In genomic region chr19:41859618-41860418, GRCh38 we compare ENCODE assay signal across 8 cellular contexts. TPM values are rescaled to one million over a fixed set of nuclear protein-coding genes. Genes with fewer than 3 reads are reported as not detected.
DNase-seq lines count a peak whose midpoint lies in the region; ATAC-seq and TF ChIP-seq lines count a peak whose summit lies in the region.

RPS19 (plus strand) TSS chr19:41860255; CDS start chr19:41860775, 520 bp downstream.

- H3K9me3 Mint-ChIP-seq in CD4-positive, alpha-beta T cell, result no peaks in the 10 kb centered on the region
- no peaks in the 10 kb centered on the region for H3K9me3 Mint-ChIP-seq in dendritic cell treated with granulocyte-macrophage colony-stimulating factor and Interleukin-4, amounts not matched to agents 40 ng/mL and 50 ng/mL, for 4 days

- ATAC-seq in CD4-positive, alpha-beta T cell (ENCODE audit: poor library complexity), result peak; percentile 85
- peak; percentile 79 for ATAC-seq in GM19397 (IDR thresholded peaks at IDR 0.05; ENCODE audit: unreplicated experiment)
- peak; percentile 74 for ATAC-seq in HG03571 (IDR thresholded peaks at IDR 0.05; ENCODE audit: unreplicated experiment)
- peak; percentile 93 for ATAC-seq in left lung

- TF ChIP-seq CTCF in CD4-positive, alpha-beta T cell (IDR thresholded peaks at IDR 0.05), result peak; percentile 84
- peak; percentile 43 to 77 for TF ChIP-seq CTCF in left lung (IDR thresholded peaks at IDR 0.05)

- H3K36me3 ChIP-seq in left lung, result peaks cover 4 to 41% of the 10 kb centered on the region in 2 donors

- H3K4me3 Mint-ChIP-seq in CD4-positive, alpha-beta T cell, result peak within 1 kb of the TSS; percentile 87
- H3K4me3 Mint-ChIP-seq in dendritic cell treated with granulocyte-macrophage colony-stimulating factor and Interleukin-4, amounts not matched to agents 40 ng/mL and 50 ng/mL, for 4 days, result peak within 1 kb of the TSS; percentile 96

- peak within 1 kb of the TSS; percentile 89 for H3K27ac ChIP-seq in CD4-positive, alpha-beta T cell (ENCODE audit: low read depth, low read length)
- H3K27ac ChIP-seq in left lung, result peak within 1 kb of the TSS; percentile 96 to 97

- DNase-seq in CD4-positive, alpha-beta T cell, result peak; percentile 95 to 99 (median 98)
- peak; percentile 97 for DNase-seq in NCI-H774 (lab: John Stamatoyannopoulos, UW)
- DNase-seq in activated CD4-positive, alpha-beta T cell treated with anti-CD3 and anti-CD28 coated beads, Interleukin-2, amount 50 U/mL, for 4 hours, result peak; percentile 98
- DNase-seq in left lung, result peak; percentile 98
- peak; percentile 98 for DNase-seq in stimulated activated CD4-positive, alpha-beta T cell treated with anti-CD3 and anti-CD28 coated beads, Interleukin-2, amount 100 ng/mL, for 48 hours

- CTCF ChIA-PET in CD4-positive, alpha-beta T cell (lab: Charles Lee), result interaction anchor here (0.7 to 3.2 kb wide), 21 partner anchors 8 to 560 kb away, joined by 3 to 59 read pairs (median 5); partner anchors contain the start of genes ARHGEF1 and RABAC1

- intact Hi-C loops in CD4-positive, alpha-beta T cell (cut with DNase I, micrococcal nuclease), result loop anchor here (1.0 to 5.0 kb wide), 10 partner anchors 13 to 467 kb away; partner anchors contain the start of genes MEGF8 (in 1 of the 2), RABAC1 (in 1 of the 2) and ZNF574 (in 1 of the 2)
- intact Hi-C loops in dendritic cell treated with granulocyte-macrophage colony-stimulating factor and Interleukin-4, amounts not matched to agents 40 ng/mL and 50 ng/mL, for 4 days (cut with micrococcal nuclease), result loop anchor here (5.0 kb wide), 1 partner anchor 97 kb away; the partner anchor contains the start of gene RABAC1
- intact Hi-C loops in left lung (cut with DNase I), result loop anchor here in 1 of 2 donors (10.0 kb wide), 1 partner anchor 75 kb away; no protein-coding TSS in a partner anchor

- peaks cover 48% of the 10 kb centered on the region for H3K4me1 Mint-ChIP-seq in CD4-positive, alpha-beta T cell (ENCODE audit: low read depth)
- H3K4me1 Mint-ChIP-seq in dendritic cell treated with granulocyte-macrophage colony-stimulating factor and Interleukin-4, amounts not matched to agents 40 ng/mL and 50 ng/mL, for 4 days (ENCODE audit: low read depth), result peaks cover 47% of the 10 kb centered on the region

- peak within 1 kb of the TSS; percentile 90 to 96 for H3K4me3 ChIP-seq in left lung

- no peaks in the 10 kb centered on the region for H3K27me3 ChIP-seq in CD4-positive, alpha-beta T cell (ENCODE audit: control insufficient read depth, insufficient read depth, low read length)
- H3K27me3 ChIP-seq in left lung, result no peaks in the 10 kb centered on the region

- H3K27ac Mint-ChIP-seq in CD4-positive, alpha-beta T cell, result peak within 1 kb of the TSS; percentile 86
- H3K27ac Mint-ChIP-seq in dendritic cell treated with granulocyte-macrophage colony-stimulating factor and Interleukin-4, amounts not matched to agents 40 ng/mL and 50 ng/mL, for 4 days, result peak within 1 kb of the TSS; percentile 94

- POLR2A ChIA-PET in CD4-positive, alpha-beta T cell (lab: Charles Lee), result interaction anchor here (0.6 to 3.2 kb wide), 30 partner anchors 12 to 597 kb away, joined by 3 to 184 read pairs (median 4); partner anchors contain the start of genes ARHGEF1, DMAC2, ERFL and HNRNPUL1

- peaks cover 50% of the 10 kb centered on the region for H3K36me3 Mint-ChIP-seq in CD4-positive, alpha-beta T cell (ENCODE audit: low read depth)
- H3K36me3 Mint-ChIP-seq in dendritic cell treated with granulocyte-macrophage colony-stimulating factor and Interleukin-4, amounts not matched to agents 40 ng/mL and 50 ng/mL, for 4 days (ENCODE audit: low read depth), result peaks cover 50% of the 10 kb centered on the region

- no peaks in the 10 kb centered on the region for H3K9me3 ChIP-seq in CD4-positive, alpha-beta T cell (ENCODE audit: control insufficient read depth, low read length)
- H3K9me3 ChIP-seq in left lung, result no peaks in the 10 kb centered on the region

- peaks cover 19 to 49% of the 10 kb centered on the region in 2 donors for H3K4me1 ChIP-seq in left lung

- H3K27me3 Mint-ChIP-seq in CD4-positive, alpha-beta T cell, result no peaks in the 10 kb centered on the region
- H3K27me3 Mint-ChIP-seq in dendritic cell treated with granulocyte-macrophage colony-stimulating factor and Interleukin-4, amounts not matched to agents 40 ng/mL and 50 ng/mL, for 4 days, result no peaks in the 10 kb centered on the region

RNA-seq across cellular contexts. Expression of gene RPS19, which starts in this region (rescaled TPM):
- total RNA-seq in CD4-positive, alpha-beta T cell, result 1,000 to 10,000 TPM; 3,668 to 3,697 TPM
- total RNA-seq in left lung, result 1,000 to 10,000 TPM; 1,560 to 2,044 TPM

Comparison
In these comparisons a context has a peak if more than half of its experiments do, and no peak if none do; other contexts are left out.
1. Peak in every context shown above with its lines: DNase-seq, ATAC-seq, H3K4me3 ChIP-seq and H3K27ac ChIP-seq.